Comparison of ENCODE assay signal across 11 cellular contexts in genomic region chr9:122016789-122017188, GRCh38.
DNase-seq lines count a peak whose midpoint lies in the region; ATAC-seq and TF ChIP-seq lines count a peak whose summit lies in the region.
"Had no signal": no experiment of that assay in that cellular context is flagged by ENCODE, and none has a peak within 500 bp of the region (broad histone marks: within the 10 kb centered on the region; RNA-seq: fewer than 3 reads in every experiment).

No MANE protein-coding gene starts in this region.

- in situ Hi-C loops in astrocyte of the spinal cord (cut with HindIII; ENCODE audit: low sequenced_read_pairs), result no loop called here

- H3K4me1 Mint-ChIP-seq in natural killer cell treated with Interleukin-12 subunit alpha and Interleukin-12 subunit beta and Interleukin-15 and Interleukin-18, amount 100 ng/mL, for 72 hours (ENCODE audit: low read depth in 2 of 2), result no peaks in the 10 kb centered on the region

- no peaks in the 10 kb centered on the region for H3K27me3 Mint-ChIP-seq in natural killer cell treated with Interleukin-12 subunit alpha and Interleukin-12 subunit beta and Interleukin-15 and Interleukin-18, amount 100 ng/mL, for 72 hours
- H3K27me3 Mint-ChIP-seq: activated naive CD8-positive, alpha-beta T cell had no signal

- intact Hi-C loops in left ventricle myocardium inferior (cut with micrococcal nuclease), result no loop called here
- intact Hi-C loops in cardiac septum (cut with DNase I), result no loop called here

- no peak overlapping the region for H3K4me3 Mint-ChIP-seq in natural killer cell treated with Interleukin-12 subunit alpha and Interleukin-12 subunit beta and Interleukin-15 and Interleukin-18, amount 100 ng/mL, for 72 hours
- H3K4me3 Mint-ChIP-seq: activated naive CD8-positive, alpha-beta T cell had no signal

- peaks cover 31% of the 10 kb centered on the region for H3K4me1 ChIP-seq in left ventricle myocardium inferior

- ATAC-seq in natural killer cell treated with Interleukin-12 subunit alpha and Interleukin-12 subunit beta and Interleukin-15 and Interleukin-18, amount 100 ng/mL, for 72 hours, result no peak
- ATAC-seq in GM19463 (IDR thresholded peaks at IDR 0.05; ENCODE audit: unreplicated experiment), result no peak
- ATAC-seq: esophagus mucosa had no signal

- no peak overlapping the region for H3K27ac Mint-ChIP-seq in natural killer cell treated with Interleukin-12 subunit alpha and Interleukin-12 subunit beta and Interleukin-15 and Interleukin-18, amount 100 ng/mL, for 72 hours
- H3K27ac Mint-ChIP-seq: activated naive CD8-positive, alpha-beta T cell had no signal

- H3K9me3 Mint-ChIP-seq in natural killer cell treated with Interleukin-12 subunit alpha and Interleukin-12 subunit beta and Interleukin-15 and Interleukin-18, amount 100 ng/mL, for 72 hours, result no peaks in the 10 kb centered on the region

- H3K36me3 ChIP-seq in left ventricle myocardium inferior, result no peaks in the 10 kb centered on the region

- H3K36me3 Mint-ChIP-seq in natural killer cell treated with Interleukin-12 subunit alpha and Interleukin-12 subunit beta and Interleukin-15 and Interleukin-18, amount 100 ng/mL, for 72 hours, result peaks cover 2% of the 10 kb centered on the region

- H3K27ac ChIP-seq in left ventricle myocardium inferior (replicated peaks), result no peak overlapping the region

- DNase-seq in left ventricle myocardium inferior (no peak), cardiac septum (ENCODE audit: low spot score) (no peak), astrocyte of the spinal cord (ENCODE audit: low read depth, low spot score) (no peak), left kidney (ENCODE audit: low read depth, low spot score) (peak; percentile 43), retina (no peak), glomerular visceral epithelial cell (ENCODE audit: extremely low spot score) (no peak)
- DNase-seq in natural killer cell treated with Interleukin-12 subunit alpha and Interleukin-12 subunit beta and Interleukin-15 and Interleukin-18, amount 100 ng/mL, for 72 hours (ENCODE audit: low spot score), result no peak
- DNase-seq: NCI-H2227 treated with DMSO at 0.1 percent for 48 hours had no signal

- H3K4me3 ChIP-seq in left ventricle myocardium inferior (no peak overlapping the region), astrocyte of the spinal cord (ENCODE audit: low read depth, low read length) (no peak overlapping the region)

- peak; percentile 51 for TF ChIP-seq CTCF in left ventricle myocardium inferior (IDR thresholded peaks at IDR 0.05; ENCODE audit: borderline replicate concordance)
- TF ChIP-seq CTCF in astrocyte of the spinal cord (IDR thresholded peaks at IDR 0.05; ENCODE audit: low read depth, low read length), result peak; percentile 44

- H3K9me3 ChIP-seq in left ventricle myocardium inferior (replicated peaks), result no peaks in the 10 kb centered on the region

- H3K27me3 ChIP-seq in left ventricle myocardium inferior (ENCODE audit: low read depth), result no peaks in the 10 kb centered on the region
